Comparison of ENCODE assay signal across 10 cellular contexts in genomic region chr2:237699870-237700582, GRCh38.
DNase-seq lines count a peak whose midpoint lies in the region; ATAC-seq and TF ChIP-seq lines count a peak whose summit lies in the region.
"Had no signal": no experiment of that assay in that cellular context is flagged by ENCODE, and none has a peak within 500 bp of the region (broad histone marks: within the 10 kb centered on the region; RNA-seq: fewer than 3 reads in every experiment).

No MANE protein-coding gene starts in this region.

- H3K9me3 Mint-ChIP-seq in activated naive CD4-positive, alpha-beta T cell treated with anti-CD3 and anti-CD28 coated beads, Interleukin-2, amount 10 ng/mL, durations not matched to agents 7 days and 5 days = no peaks in the 10 kb centered on the region
- H3K9me3 Mint-ChIP-seq in activated naive CD8-positive, alpha-beta T cell treated with anti-CD3 and anti-CD28 coated beads, Interleukin-2, amount 10 ng/mL, durations not matched to agents 7 days and 5 days = no peaks in the 10 kb centered on the region

- intact Hi-C loops in thyroid gland (cut with DNase I) = no loop called here

- no peak for TF ChIP-seq POLR2A in thyroid gland (IDR thresholded peaks at IDR 0.05)

- H3K9me3 ChIP-seq in lung (ENCODE audit: control insufficient read depth in 2 of 2, insufficient read depth in 1 of 2, low read length in 1 of 2) (no peaks in the 10 kb centered on the region), thyroid gland (no peaks in the 10 kb centered on the region)

- H3K27me3 ChIP-seq in lung (ENCODE audit: control insufficient read depth, insufficient read depth) = no peaks in the 10 kb centered on the region
- H3K27me3 ChIP-seq in thyroid gland = no peaks in the 10 kb centered on the region

- no peaks in the 10 kb centered on the region for H3K27me3 Mint-ChIP-seq in activated naive CD4-positive, alpha-beta T cell treated with anti-CD3 and anti-CD28 coated beads, Interleukin-2, amount 10 ng/mL, durations not matched to agents 7 days and 5 days
- H3K27me3 Mint-ChIP-seq in activated naive CD8-positive, alpha-beta T cell treated with anti-CD3 and anti-CD28 coated beads, Interleukin-2, amount 10 ng/mL, durations not matched to agents 7 days and 5 days = no peaks in the 10 kb centered on the region

- H3K4me1 ChIP-seq in lung (ENCODE audit: control insufficient read depth in 2 of 2, insufficient read depth in 2 of 2, low read length in 2 of 2) (peaks cover 55 to 75% of the 10 kb centered on the region in 2 donors), thyroid gland (peaks cover 78 to 95% of the 10 kb centered on the region in 2 donors)

- WGBS in lung, 2 donors = 61 to 63% methylated on average over 21 of the region's 21 CpGs
- 84 to 86% methylated on average over 20 of the region's 21 CpGs for WGBS in thyroid gland, 2 donors

- CTCF ChIA-PET in activated naive CD4-positive, alpha-beta T cell treated with anti-CD3 and anti-CD28 coated beads, Interleukin-2, amount 10 ng/mL, durations not matched to agents 7 days and 5 days (lab: Charles Lee) = interaction anchor here (1.7 to 3.6 kb wide), 3 partner anchors 27 to 118 kb away, joined by 6 to 27 read pairs (median 6); no protein-coding TSS in a partner anchor

- TF ChIP-seq CTCF in lung (IDR thresholded peaks at IDR 0.05; ENCODE audit: control extremely low read depth, extremely low read depth) (no peak), thyroid gland (IDR thresholded peaks at IDR 0.05) (no peak)

- peaks cover 37% of the 10 kb centered on the region for H3K36me3 Mint-ChIP-seq in activated naive CD4-positive, alpha-beta T cell treated with anti-CD3 and anti-CD28 coated beads, Interleukin-2, amount 10 ng/mL, durations not matched to agents 7 days and 5 days
- peaks cover 18% of the 10 kb centered on the region for H3K36me3 Mint-ChIP-seq in activated naive CD8-positive, alpha-beta T cell treated with anti-CD3 and anti-CD28 coated beads, Interleukin-2, amount 10 ng/mL, durations not matched to agents 7 days and 5 days

- H3K36me3 ChIP-seq in lung (ENCODE audit: control insufficient read depth in 2 of 2, insufficient read depth in 2 of 2, low read length in 2 of 2) (no peaks in the 10 kb centered on the region), thyroid gland (no peaks in the 10 kb centered on the region)

- peak overlapping the region; percentile 87 for H3K27ac Mint-ChIP-seq in activated naive CD4-positive, alpha-beta T cell treated with anti-CD3 and anti-CD28 coated beads, Interleukin-2, amount 10 ng/mL, durations not matched to agents 7 days and 5 days
- H3K27ac Mint-ChIP-seq in activated naive CD8-positive, alpha-beta T cell treated with anti-CD3 and anti-CD28 coated beads, Interleukin-2, amount 10 ng/mL, durations not matched to agents 7 days and 5 days = peak overlapping the region; percentile 92

- H3K4me3 ChIP-seq in lung (no peak overlapping the region), thyroid gland (replicated peaks in 1 of 3) (no peak overlapping the region)

- ATAC-seq in activated naive CD8-positive, alpha-beta T cell treated with anti-CD3 and anti-CD28 coated beads, Interleukin-2, amount 10 ng/mL, durations not matched to agents 7 days and 5 days (ENCODE audit: low read depth) = no peak
- no peak for ATAC-seq in lung (ENCODE audit: insufficient read depth, low FRiP score)
- ATAC-seq in GM19324 (IDR thresholded peaks at IDR 0.05; ENCODE audit: low FRiP score, unreplicated experiment) = no peak
- ATAC-seq in GM19395 (IDR thresholded peaks at IDR 0.05; ENCODE audit: unreplicated experiment) = no peak

- DNase-seq in activated naive CD4-positive, alpha-beta T cell treated with anti-CD3 and anti-CD28 coated beads, Interleukin-2, amount 10 ng/mL, durations not matched to agents 7 days and 5 days = no peak
- no peak for DNase-seq in activated naive CD4-positive, alpha-beta T cell (lab: John Stamatoyannopoulos, UW)
- DNase-seq in activated naive CD8-positive, alpha-beta T cell treated with anti-CD3 and anti-CD28 coated beads, Interleukin-2, amount 10 ng/mL, durations not matched to agents 7 days and 5 days = no peak
- DNase-seq in lung (ENCODE audit: low spot score) = no peak
- DNase-seq in thyroid gland = no peak
- DNase-seq in mesenteric fat pad (ENCODE audit: low spot score) = no peak
- DNase-seq: NCI-H748 treated with DMSO at 0.1 percent for 48 hours had no signal

- peak overlapping the region; percentile 37 for H3K4me3 Mint-ChIP-seq in activated naive CD4-positive, alpha-beta T cell treated with anti-CD3 and anti-CD28 coated beads, Interleukin-2, amount 10 ng/mL, durations not matched to agents 7 days and 5 days
- H3K4me3 Mint-ChIP-seq in activated naive CD8-positive, alpha-beta T cell treated with anti-CD3 and anti-CD28 coated beads, Interleukin-2, amount 10 ng/mL, durations not matched to agents 7 days and 5 days = peak overlapping the region; percentile 82

- POLR2A ChIA-PET in activated naive CD8-positive, alpha-beta T cell treated with anti-CD3 and anti-CD28 coated beads, Interleukin-2, amount 10 ng/mL, durations not matched to agents 7 days and 5 days (lab: Charles Lee) = interaction anchor here (0.9 to 3.6 kb wide), 2 partner anchors 7 to 61 kb away, joined by 3 to 46 read pairs; no protein-coding TSS in a partner anchor

- H3K27ac ChIP-seq in lung (ENCODE audit: low read depth in 1 of 2, low read length in 1 of 2) = peak overlapping the region; percentile 73 to 77
- peak overlapping the region in 2 of 3 donors; percentile 66 to 72 for H3K27ac ChIP-seq in thyroid gland
- H3K27ac ChIP-seq: C4-2B had no signal

- peaks cover 98% of the 10 kb centered on the region for H3K4me1 Mint-ChIP-seq in activated naive CD4-positive, alpha-beta T cell treated with anti-CD3 and anti-CD28 coated beads, Interleukin-2, amount 10 ng/mL, durations not matched to agents 7 days and 5 days
- peaks cover 85% of the 10 kb centered on the region for H3K4me1 Mint-ChIP-seq in activated naive CD8-positive, alpha-beta T cell treated with anti-CD3 and anti-CD28 coated beads, Interleukin-2, amount 10 ng/mL, durations not matched to agents 7 days and 5 days
